Comparison of ENCODE assay signal across 1 cellular context in the genomic region with DNA sequence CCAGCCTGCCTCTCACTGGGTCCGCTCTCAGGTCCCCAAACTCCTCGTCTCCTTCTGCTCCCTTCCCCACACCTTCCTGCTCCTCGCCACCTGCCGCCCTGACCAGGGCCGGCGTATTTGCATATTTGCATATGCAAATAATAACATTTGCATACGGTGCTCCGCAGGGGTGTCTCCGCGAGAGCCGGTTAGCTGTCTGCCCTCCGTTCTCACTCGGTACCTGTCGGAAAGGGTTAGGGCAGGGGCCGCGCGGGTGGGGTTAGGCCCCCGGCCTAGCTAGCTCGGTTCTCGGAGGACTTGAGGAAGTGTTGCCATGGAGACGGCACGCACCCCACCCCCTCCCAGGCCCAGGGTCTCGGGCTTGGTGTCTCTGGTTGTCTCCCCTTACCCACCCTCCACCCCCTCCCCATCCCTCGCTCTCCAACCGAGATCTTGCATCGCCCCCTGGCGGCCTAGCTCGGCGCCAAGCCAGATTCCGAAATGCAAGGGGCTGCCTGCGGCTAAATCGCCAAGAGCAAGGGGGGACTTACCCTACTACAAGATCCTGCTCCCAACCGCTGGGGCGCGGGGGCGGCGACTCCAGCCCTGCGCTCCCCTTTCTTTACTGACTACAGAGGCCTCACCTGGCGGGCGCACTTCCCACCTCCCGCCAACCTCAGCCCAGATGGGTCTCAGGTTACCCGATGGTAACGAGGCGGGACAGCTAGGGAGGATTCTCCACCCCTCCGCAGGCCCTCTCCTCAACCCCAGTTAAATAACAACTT.
A peak's percentile ranks its signal among the peaks of the same experiment; 100 is the strongest.
TF ChIP-seq lines count a peak whose summit lies in the region.

No MANE protein-coding gene starts in this region.

TF ChIP-seq in K562, 482 proteins besides CTCF, POLR2A, EP300 and RAD21 (continues in another document):
- TF ChIP-seq ZKSCAN3 (CRISPR knock-in tag; IDR thresholded peaks at IDR 0.05): no peak
- TF ChIP-seq ARNT (IDR thresholded peaks at IDR 0.05): no peak
- no peak for TF ChIP-seq ZSCAN29 (IDR thresholded peaks at IDR 0.05)
- no peak for TF ChIP-seq ZNF75A (CRISPR knock-in tag; IDR thresholded peaks at IDR 0.05)
- TF ChIP-seq ZMIZ1 (IDR thresholded peaks at IDR 0.05; ENCODE audit: low read depth in 2 of 2, low read length in 2 of 2): no peak
- TF ChIP-seq ZZZ3 (IDR thresholded peaks at IDR 0.05): no peak
- no peak for TF ChIP-seq ZBTB17 (CRISPR knock-in tag; IDR thresholded peaks at IDR 0.05)
- TF ChIP-seq ZC3H11A (IDR thresholded peaks at IDR 0.05; ENCODE audit: low read depth, low read length): no peak
- TF ChIP-seq CBFA2T2 (conservative IDR thresholded peaks at IDR 0.05): no peak
- TF ChIP-seq MAFK (IDR thresholded peaks at IDR 0.05; ENCODE audit: low read length): peak; percentile 78
- TF ChIP-seq ZNF197 (CRISPR knock-in tag; IDR thresholded peaks at IDR 0.05; ENCODE audit: low read depth): no peak
- no peak for TF ChIP-seq RCOR1 (IDR thresholded peaks at IDR 0.05; ENCODE audit: borderline replicate concordance in 1 of 2, low read depth in 2 of 2, low read length in 2 of 2)
- no peak for TF ChIP-seq MTA2 (IDR thresholded peaks at IDR 0.05; ENCODE audit: low read depth)
- no peak for TF ChIP-seq NFE2L1 (tag; IDR thresholded peaks at IDR 0.05; ENCODE audit: borderline replicate concordance, low read depth)
- TF ChIP-seq, protein P1, sequence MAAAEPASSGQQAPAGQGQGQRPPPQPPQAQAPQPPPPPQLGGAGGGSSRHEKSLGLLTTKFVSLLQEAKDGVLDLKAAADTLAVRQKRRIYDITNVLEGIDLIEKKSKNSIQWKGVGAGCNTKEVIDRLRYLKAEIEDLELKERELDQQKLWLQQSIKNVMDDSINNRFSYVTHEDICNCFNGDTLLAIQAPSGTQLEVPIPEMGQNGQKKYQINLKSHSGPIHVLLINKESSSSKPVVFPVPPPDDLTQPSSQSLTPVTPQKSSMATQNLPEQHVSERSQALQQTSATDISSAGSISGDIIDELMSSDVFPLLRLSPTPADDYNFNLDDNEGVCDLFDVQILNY (CRISPR knock-in tag; IDR thresholded peaks at IDR 0.05): no peak
- no peak for TF ChIP-seq THRAP3 (IDR thresholded peaks at IDR 0.05; ENCODE audit: borderline replicate concordance)
- TF ChIP-seq CBFB (CRISPR knock-in tag; IDR thresholded peaks at IDR 0.05): no peak
- TF ChIP-seq, protein P2, sequence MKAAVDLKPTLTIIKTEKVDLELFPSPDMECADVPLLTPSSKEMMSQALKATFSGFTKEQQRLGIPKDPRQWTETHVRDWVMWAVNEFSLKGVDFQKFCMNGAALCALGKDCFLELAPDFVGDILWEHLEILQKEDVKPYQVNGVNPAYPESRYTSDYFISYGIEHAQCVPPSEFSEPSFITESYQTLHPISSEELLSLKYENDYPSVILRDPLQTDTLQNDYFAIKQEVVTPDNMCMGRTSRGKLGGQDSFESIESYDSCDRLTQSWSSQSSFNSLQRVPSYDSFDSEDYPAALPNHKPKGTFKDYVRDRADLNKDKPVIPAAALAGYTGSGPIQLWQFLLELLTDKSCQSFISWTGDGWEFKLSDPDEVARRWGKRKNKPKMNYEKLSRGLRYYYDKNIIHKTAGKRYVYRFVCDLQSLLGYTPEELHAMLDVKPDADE (conservative IDR thresholded peaks at IDR 0.05; ENCODE audit: control insufficient read depth, low read depth, low read length): 0 out of 2 replicates have a peak, but pooled peaks have one; percentile 30
- TF ChIP-seq, protein P3, sequence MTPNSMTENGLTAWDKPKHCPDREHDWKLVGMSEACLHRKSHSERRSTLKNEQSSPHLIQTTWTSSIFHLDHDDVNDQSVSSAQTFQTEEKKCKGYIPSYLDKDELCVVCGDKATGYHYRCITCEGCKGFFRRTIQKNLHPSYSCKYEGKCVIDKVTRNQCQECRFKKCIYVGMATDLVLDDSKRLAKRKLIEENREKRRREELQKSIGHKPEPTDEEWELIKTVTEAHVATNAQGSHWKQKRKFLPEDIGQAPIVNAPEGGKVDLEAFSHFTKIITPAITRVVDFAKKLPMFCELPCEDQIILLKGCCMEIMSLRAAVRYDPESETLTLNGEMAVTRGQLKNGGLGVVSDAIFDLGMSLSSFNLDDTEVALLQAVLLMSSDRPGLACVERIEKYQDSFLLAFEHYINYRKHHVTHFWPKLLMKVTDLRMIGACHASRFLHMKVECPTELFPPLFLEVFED (CRISPR knock-in tag; conservative IDR thresholded peaks at IDR 0.05): no peak
- no peak for TF ChIP-seq ETV1 (tag; conservative IDR thresholded peaks at IDR 0.05; ENCODE audit: low read depth)
- TF ChIP-seq ZNF445 (CRISPR knock-in tag; IDR thresholded peaks at IDR 0.05; ENCODE audit: low read depth): no peak
- TF ChIP-seq, protein P4, sequence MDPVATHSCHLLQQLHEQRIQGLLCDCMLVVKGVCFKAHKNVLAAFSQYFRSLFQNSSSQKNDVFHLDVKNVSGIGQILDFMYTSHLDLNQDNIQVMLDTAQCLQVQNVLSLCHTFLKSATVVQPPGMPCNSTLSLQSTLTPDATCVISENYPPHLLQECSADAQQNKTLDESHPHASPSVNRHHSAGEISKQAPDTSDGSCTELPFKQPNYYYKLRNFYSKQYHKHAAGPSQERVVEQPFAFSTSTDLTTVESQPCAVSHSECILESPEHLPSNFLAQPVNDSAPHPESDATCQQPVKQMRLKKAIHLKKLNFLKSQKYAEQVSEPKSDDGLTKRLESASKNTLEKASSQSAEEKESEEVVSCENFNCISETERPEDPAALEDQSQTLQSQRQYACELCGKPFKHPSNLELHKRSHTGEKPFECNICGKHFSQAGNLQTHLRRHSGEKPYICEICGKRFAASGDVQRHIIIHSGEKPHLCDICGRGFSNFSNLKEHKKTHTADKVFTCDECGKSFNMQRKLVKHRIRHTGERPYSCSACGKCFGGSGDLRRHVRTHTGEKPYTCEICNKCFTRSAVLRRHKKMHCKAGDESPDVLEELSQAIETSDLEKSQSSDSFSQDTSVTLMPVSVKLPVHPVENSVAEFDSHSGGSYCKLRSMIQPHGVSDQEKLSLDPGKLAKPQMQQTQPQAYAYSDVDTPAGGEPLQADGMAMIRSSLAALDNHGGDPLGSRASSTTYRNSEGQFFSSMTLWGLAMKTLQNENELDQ (CRISPR knock-in tag; IDR thresholded peaks at IDR 0.05; ENCODE audit: borderline replicate concordance): no peak
- TF ChIP-seq LCOR (CRISPR knock-in tag; IDR thresholded peaks at IDR 0.05): no peak
- peak; percentile 31 for TF ChIP-seq HMGN3 (IDR thresholded peaks at IDR 0.05; ENCODE audit: borderline replicate concordance, extremely low read depth, insufficient read length, low read depth, low read length)
- no peak for TF ChIP-seq ZFP30 (CRISPR knock-in tag; IDR thresholded peaks at IDR 0.05; ENCODE audit: borderline replicate concordance)
- TF ChIP-seq ZNF217 (CRISPR knock-in tag; IDR thresholded peaks at IDR 0.05): no peak
- TF ChIP-seq XRCC5 (IDR thresholded peaks at IDR 0.05; ENCODE audit: low read depth, low read length): no peak
- no peak for TF ChIP-seq USF1 (CRISPR knock-in tag; IDR thresholded peaks at IDR 0.05)
- peak; percentile 3; the same call in 1 of the 2 replicates for TF ChIP-seq JUND (IDR thresholded peaks at IDR 0.05; ENCODE audit: borderline replicate concordance, low read depth, low read length)
- TF ChIP-seq JUND (tag; IDR thresholded peaks at IDR 0.05; ENCODE audit: borderline replicate concordance, low read depth, low read length): no peak
- no peak for TF ChIP-seq E2F3 (CRISPR knock-in tag; IDR thresholded peaks at IDR 0.05)
- TF ChIP-seq DACH1 (IDR thresholded peaks at IDR 0.05; ENCODE audit: partially characterized antibody): no peak
- no peak for TF ChIP-seq EWSR1 (IDR thresholded peaks at IDR 0.05; ENCODE audit: borderline replicate concordance, low read depth, partially characterized antibody)
- TF ChIP-seq PML (IDR thresholded peaks at IDR 0.05; ENCODE audit: low read length): 0 out of 2 replicates have a peak, but pooled peaks have one; percentile 14
- peak; percentile 95 for TF ChIP-seq ZBTB7A (IDR thresholded peaks at IDR 0.05; ENCODE audit: borderline replicate concordance, control insufficient read depth, low read depth, low read length)
- TF ChIP-seq, protein P5, sequence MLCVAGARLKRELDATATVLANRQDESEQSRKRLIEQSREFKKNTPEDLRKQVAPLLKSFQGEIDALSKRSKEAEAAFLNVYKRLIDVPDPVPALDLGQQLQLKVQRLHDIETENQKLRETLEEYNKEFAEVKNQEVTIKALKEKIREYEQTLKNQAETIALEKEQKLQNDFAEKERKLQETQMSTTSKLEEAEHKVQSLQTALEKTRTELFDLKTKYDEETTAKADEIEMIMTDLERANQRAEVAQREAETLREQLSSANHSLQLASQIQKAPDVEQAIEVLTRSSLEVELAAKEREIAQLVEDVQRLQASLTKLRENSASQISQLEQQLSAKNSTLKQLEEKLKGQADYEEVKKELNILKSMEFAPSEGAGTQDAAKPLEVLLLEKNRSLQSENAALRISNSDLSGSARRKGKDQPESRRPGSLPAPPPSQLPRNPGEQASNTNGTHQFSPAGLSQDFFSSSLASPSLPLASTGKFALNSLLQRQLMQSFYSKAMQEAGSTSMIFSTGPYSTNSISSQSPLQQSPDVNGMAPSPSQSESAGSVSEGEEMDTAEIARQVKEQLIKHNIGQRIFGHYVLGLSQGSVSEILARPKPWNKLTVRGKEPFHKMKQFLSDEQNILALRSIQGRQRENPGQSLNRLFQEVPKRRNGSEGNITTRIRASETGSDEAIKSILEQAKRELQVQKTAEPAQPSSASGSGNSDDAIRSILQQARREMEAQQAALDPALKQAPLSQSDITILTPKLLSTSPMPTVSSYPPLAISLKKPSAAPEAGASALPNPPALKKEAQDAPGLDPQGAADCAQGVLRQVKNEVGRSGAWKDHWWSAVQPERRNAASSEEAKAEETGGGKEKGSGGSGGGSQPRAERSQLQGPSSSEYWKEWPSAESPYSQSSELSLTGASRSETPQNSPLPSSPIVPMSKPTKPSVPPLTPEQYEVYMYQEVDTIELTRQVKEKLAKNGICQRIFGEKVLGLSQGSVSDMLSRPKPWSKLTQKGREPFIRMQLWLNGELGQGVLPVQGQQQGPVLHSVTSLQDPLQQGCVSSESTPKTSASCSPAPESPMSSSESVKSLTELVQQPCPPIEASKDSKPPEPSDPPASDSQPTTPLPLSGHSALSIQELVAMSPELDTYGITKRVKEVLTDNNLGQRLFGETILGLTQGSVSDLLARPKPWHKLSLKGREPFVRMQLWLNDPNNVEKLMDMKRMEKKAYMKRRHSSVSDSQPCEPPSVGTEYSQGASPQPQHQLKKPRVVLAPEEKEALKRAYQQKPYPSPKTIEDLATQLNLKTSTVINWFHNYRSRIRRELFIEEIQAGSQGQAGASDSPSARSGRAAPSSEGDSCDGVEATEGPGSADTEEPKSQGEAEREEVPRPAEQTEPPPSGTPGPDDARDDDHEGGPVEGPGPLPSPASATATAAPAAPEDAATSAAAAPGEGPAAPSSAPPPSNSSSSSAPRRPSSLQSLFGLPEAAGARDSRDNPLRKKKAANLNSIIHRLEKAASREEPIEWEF (CRISPR knock-in tag; IDR thresholded peaks at IDR 0.05): no peak
- TF ChIP-seq SFPQ (IDR thresholded peaks at IDR 0.05; ENCODE audit: low read depth, low read length): no peak
- no peak for TF ChIP-seq KAT7 (CRISPR knock-in tag; IDR thresholded peaks at IDR 0.05; ENCODE audit: borderline replicate concordance)
- TF ChIP-seq, protein P6, sequence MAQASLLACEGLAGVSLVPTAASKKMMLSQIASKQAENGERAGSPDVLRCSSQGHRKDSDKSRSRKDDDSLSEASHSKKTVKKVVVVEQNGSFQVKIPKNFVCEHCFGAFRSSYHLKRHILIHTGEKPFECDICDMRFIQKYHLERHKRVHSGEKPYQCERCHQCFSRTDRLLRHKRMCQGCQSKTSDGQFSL (CRISPR knock-in tag; IDR thresholded peaks at IDR 0.05): no peak
- TF ChIP-seq, protein P6 (tag; IDR thresholded peaks at IDR 0.05): no peak
